In the genomic region with DNA sequence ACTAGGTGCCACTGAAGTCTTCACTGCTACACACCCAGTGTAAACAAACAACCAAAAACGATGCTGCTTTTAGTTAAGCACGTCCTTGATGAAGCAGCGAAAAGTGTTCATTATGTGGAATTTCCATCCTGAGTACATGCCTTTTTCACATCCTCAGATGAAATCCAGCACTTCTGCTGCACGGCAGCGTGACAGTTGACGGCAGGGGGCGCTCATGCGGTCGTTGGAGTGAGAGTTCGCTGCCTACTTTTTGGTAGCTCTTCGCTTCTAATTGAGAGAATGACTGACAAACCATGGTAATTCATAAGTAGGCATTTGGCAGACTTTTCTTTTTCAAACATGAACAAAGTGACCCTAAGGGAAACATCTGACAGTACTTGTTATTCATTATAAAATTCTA, we compare ENCODE assay signal across 8 cellular contexts. TPM values are rescaled to one million over a fixed set of nuclear protein-coding genes. Genes with fewer than 3 reads are reported as not detected.
A peak's percentile ranks its signal among the peaks of the same experiment; 100 is the strongest.
DNase-seq lines count a peak whose midpoint lies in the region; ATAC-seq and TF ChIP-seq lines count a peak whose summit lies in the region.

No MANE protein-coding gene starts in this region.

- no peaks in the 10 kb centered on the region for H3K36me3 ChIP-seq in suprapubic skin

- no peak for TF ChIP-seq POLR2A in suprapubic skin (IDR thresholded peaks at IDR 0.05)

- H3K4me3 ChIP-seq in suprapubic skin: no peak overlapping the region

- no peaks in the 10 kb centered on the region for H3K4me1 ChIP-seq in suprapubic skin

- no peak for TF ChIP-seq EP300 in suprapubic skin (IDR thresholded peaks at IDR 0.05)

- DNase-seq in GM04503 (ENCODE audit: low read depth): peak; percentile 19
- DNase-seq in NCI-H2227 treated with DMSO at 0.1 percent for 48 hours (lab: John Stamatoyannopoulos, UW): peak; percentile 27
- peak; percentile 30 for DNase-seq in astrocyte of the hippocampus (ENCODE audit: low read depth, low spot score)
- DNase-seq in inferior parietal cortex (ENCODE audit: extremely low spot score): peak; percentile 37
- DNase-seq in stimulated activated CD8-positive, alpha-beta memory T cell treated with anti-CD3 and anti-CD28 coated beads, Interleukin-4, amount 100 ng/mL, for 24 hours (ENCODE audit: low read depth): peak; percentile 25
- no peak for DNase-seq in suprapubic skin (ENCODE audit: low spot score in 2 of 2)
- no peak for DNase-seq in 8988T

- 51% methylated on average over 11 of the region's 11 CpGs for WGBS in suprapubic skin

- ATAC-seq in GM21360 (IDR thresholded peaks at IDR 0.05; ENCODE audit: unreplicated experiment): no peak

- H3K27me3 ChIP-seq in suprapubic skin: no peaks in the 10 kb centered on the region

- peak in 1 of 2 donors; percentile 58 for TF ChIP-seq CTCF in suprapubic skin (IDR thresholded peaks at IDR 0.05)

- H3K27ac ChIP-seq in suprapubic skin: no peak overlapping the region

- no peaks in the 10 kb centered on the region for H3K9me3 ChIP-seq in suprapubic skin

RNA-seq across cellular contexts. Expression of a gene that starts 55.2 kb away (rescaled TPM):
- total RNA-seq in suprapubic skin: not detected

Comparison
In these comparisons a context has a peak if more than half of its experiments do, and no peak if none do; other contexts are left out.
1. DNase-seq: peak in GM04503 (single experiment), NCI-H2227 treated with DMSO at 0.1 percent for 48 hours (single experiment), astrocyte of the hippocampus (single experiment), inferior parietal cortex (single experiment) and stimulated activated CD8-positive, alpha-beta memory T cell treated with anti-CD3 and anti-CD28 coated beads, Interleukin-4, amount 100 ng/mL, for 24 hours (single experiment); none in suprapubic skin (0 of 2) and 8988T (single experiment).